In the genomic region with DNA sequence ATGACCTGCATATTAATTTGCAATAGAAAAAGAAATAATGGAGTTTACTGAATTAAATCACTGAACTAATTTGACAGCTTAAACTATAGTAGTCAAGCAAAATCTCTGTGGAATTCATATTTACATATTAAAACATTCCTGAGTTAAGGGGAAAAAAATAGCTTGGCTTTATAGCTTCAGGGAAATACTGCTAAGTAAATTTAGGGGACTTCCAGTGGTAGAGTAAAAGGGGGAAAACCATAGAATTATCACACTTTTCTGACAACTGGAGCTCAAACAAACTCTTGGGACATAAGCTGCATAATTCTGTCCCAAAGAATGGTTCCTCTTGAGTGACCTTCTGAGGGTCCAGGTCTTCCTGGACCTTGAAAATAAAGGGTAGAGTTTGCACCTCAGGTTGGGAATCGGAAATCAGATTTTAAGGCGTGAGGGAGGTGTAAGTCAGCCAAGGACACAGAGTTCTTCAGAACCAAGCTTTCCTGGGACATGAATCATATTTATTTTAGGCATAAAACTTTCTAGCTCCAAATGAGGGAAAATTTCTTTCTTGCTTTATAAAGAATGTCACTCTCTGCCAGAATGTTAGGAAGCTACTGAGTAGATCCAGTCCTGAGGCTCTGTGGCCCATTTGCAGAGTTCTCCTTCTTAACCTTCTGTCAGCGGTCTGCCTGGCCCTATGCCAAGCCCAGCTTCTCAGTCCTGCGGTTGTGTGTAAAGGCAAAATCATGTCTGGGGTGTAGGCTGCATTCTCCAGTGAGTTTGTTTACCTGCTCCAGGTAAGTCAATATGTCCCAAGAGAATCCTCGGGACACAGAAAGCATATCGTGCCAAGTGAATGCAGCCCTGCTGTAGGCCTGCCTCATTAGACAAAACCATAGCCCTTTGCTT, we compare ENCODE assay signal across 10 cellular contexts. TPM values are rescaled to one million over a fixed set of nuclear protein-coding genes. Genes with fewer than 3 reads are reported as not detected.
DNase-seq lines count a peak whose midpoint lies in the region; ATAC-seq and TF ChIP-seq lines count a peak whose summit lies in the region.
"Had no signal": no experiment of that assay in that cellular context is flagged by ENCODE, and none has a peak within 500 bp of the region (broad histone marks: within the 10 kb centered on the region; RNA-seq: fewer than 3 reads in every experiment).

No MANE protein-coding gene starts in this region.

- no peak overlapping the region for H3K4me3 Mint-ChIP-seq in endodermal cell
- H3K4me3 Mint-ChIP-seq: T-helper 1 cell treated with Interleukin-12 subunit alpha and Interleukin-12 subunit beta and Interleukin-4 antibody, amounts not matched to agents 30 μg/mL and 1 μg/mL, for 36 hours had no signal

- H3K9ac ChIP-seq in endodermal cell (ENCODE audit: extremely low read depth, low read length, poor library complexity, severe bottlenecking) = no peak overlapping the region
- H3K9ac ChIP-seq: BLaER1 treated with 17β-estradiol and CSF1 and Interleukin-3, amounts not matched to agents 10 nM and 100 nM had no signal

- H3K27me3 ChIP-seq in endodermal cell (ENCODE audit: control insufficient read depth, insufficient read depth, low read length, poor library complexity, severe bottlenecking) = no peaks in the 10 kb centered on the region
- H3K27me3 ChIP-seq in A673 (replicated peaks; ENCODE audit: insufficient read depth, low read depth, low read length, poor library complexity) = no peaks in the 10 kb centered on the region
- H3K27me3 ChIP-seq: BLaER1 treated with 17β-estradiol and CSF1 and Interleukin-3, amounts not matched to agents 10 nM and 100 nM had no signal

- H3K27ac ChIP-seq in endodermal cell (ENCODE audit: low read depth, low read length) (no peak overlapping the region), A673 (ENCODE audit: low read depth, low read length, poor library complexity, severe bottlenecking) (no peak overlapping the region)
- H3K27ac ChIP-seq: BLaER1 treated with 17β-estradiol and CSF1 and Interleukin-3, amounts not matched to agents 10 nM and 100 nM had no signal

- peak; percentile 61 for DNase-seq in AG10803 (ENCODE audit: low read depth)
- peak; percentile 89 for DNase-seq in NCI-H187 treated with DMSO at 0.1 percent for 48 hours (lab: John Stamatoyannopoulos, UW)
- peak; percentile 53 to 55 for DNase-seq in cardiac fibroblast (ENCODE audit: low read depth in 2 of 2)
- peak; percentile 62 to 70 (median 65) for DNase-seq in mucosa of descending colon
- DNase-seq in stimulated activated CD4-positive, alpha-beta T cell treated with anti-CD3 and anti-CD28 coated beads, Interleukin-4, amount 100 ng/mL, for 4 hours = no peak
- DNase-seq in endodermal cell = no peak
- no peak for DNase-seq in A673 (ENCODE audit: low spot score)

- H3K4me3 ChIP-seq in AG10803 (ENCODE audit: low read length) (no peak overlapping the region), cardiac fibroblast (replicated peaks in 1 of 2; ENCODE audit: low read depth in 2 of 2, low read length in 2 of 2) (no peak overlapping the region), mucosa of descending colon (no peak overlapping the region), endodermal cell (ENCODE audit: low read length) (no peak overlapping the region), A673 (ENCODE audit: low read depth, low read length, poor library complexity, severe bottlenecking) (no peak overlapping the region)
- H3K4me3 ChIP-seq: BLaER1 treated with 17β-estradiol and CSF1 and Interleukin-3, amounts not matched to agents 10 nM and 100 nM had no signal

- WGBS in endodermal cell (ENCODE audit: insufficient coverage in 1 of 2, insufficient read length in 1 of 2), 2 experiments = 89 to 94% methylated on average over 6 of the region's 6 CpGs

- H3K27me3 Mint-ChIP-seq in endodermal cell (ENCODE audit: insufficient read depth) = no peaks in the 10 kb centered on the region

- TF ChIP-seq CTCF in AG10803 (conservative IDR thresholded peaks at IDR 0.05; ENCODE audit: low read length) (no peak), cardiac fibroblast (IDR thresholded peaks at IDR 0.05; ENCODE audit: low read depth, low read length) (no peak), mucosa of descending colon (IDR thresholded peaks at IDR 0.05) (no peak), endodermal cell (conservative IDR thresholded peaks at IDR 0.05) (no peak), A673 (conservative IDR thresholded peaks at IDR 0.05; ENCODE audit: low read depth, low read length) (no peak)

- H3K9me3 Mint-ChIP-seq in endodermal cell = no peaks in the 10 kb centered on the region
- H3K9me3 Mint-ChIP-seq: T-helper 1 cell treated with Interleukin-12 subunit alpha and Interleukin-12 subunit beta and Interleukin-4 antibody, amounts not matched to agents 30 μg/mL and 1 μg/mL, for 36 hours had no signal

- intact Hi-C loops in mucosa of descending colon (cut with DNase I, micrococcal nuclease) = no loop called here
- intact Hi-C loops in A673 (cut with micrococcal nuclease; ENCODE audit: unreplicated experiment) = no loop called here

- H3K9me3 ChIP-seq in mucosa of descending colon (no peaks in the 10 kb centered on the region), endodermal cell (ENCODE audit: control insufficient read depth, low read length) (no peaks in the 10 kb centered on the region), A673 (ENCODE audit: low read depth, low read length, poor library complexity, severe bottlenecking) (no peaks in the 10 kb centered on the region)
- H3K9me3 ChIP-seq: BLaER1 treated with 17β-estradiol and CSF1 and Interleukin-3, amounts not matched to agents 10 nM and 100 nM had no signal

- no peaks in the 10 kb centered on the region for H3K36me3 ChIP-seq in mucosa of descending colon (ENCODE audit: low read depth)
- H3K36me3 ChIP-seq in endodermal cell (ENCODE audit: control insufficient read depth, insufficient read depth, low read length) = no peaks in the 10 kb centered on the region
- H3K36me3 ChIP-seq in A673 (ENCODE audit: insufficient read depth, low read length, poor library complexity, severe bottlenecking) = no peaks in the 10 kb centered on the region
- H3K36me3 ChIP-seq: BLaER1 treated with 17β-estradiol and CSF1 and Interleukin-3, amounts not matched to agents 10 nM and 100 nM had no signal

- H3K4me1 Mint-ChIP-seq in endodermal cell = peaks cover 21% of the 10 kb centered on the region

- CTCF ChIA-PET in A673 (lab: Charles Lee) = no interaction called here

- BruUV-seq in A673 (replicated peaks; lab: Mats Ljungman, UMichigan) = no TSS peak

- ATAC-seq in mucosa of descending colon = peak; percentile 86
- no peak for ATAC-seq in HG03108 (IDR thresholded peaks at IDR 0.05; ENCODE audit: unreplicated experiment)

- POLR2A ChIA-PET in A673 (lab: Charles Lee; ENCODE audit: low non-redundant PET) = no interaction called here

- H3K4me1 ChIP-seq in mucosa of descending colon (ENCODE audit: low read depth) = peaks cover 2% of the 10 kb centered on the region
- peaks cover 2% of the 10 kb centered on the region for H3K4me1 ChIP-seq in endodermal cell (ENCODE audit: control insufficient read depth, insufficient read depth, low read length)
- no peaks in the 10 kb centered on the region for H3K4me1 ChIP-seq in A673 (ENCODE audit: insufficient read depth, low read length, poor library complexity, severe bottlenecking)

- H3K36me3 Mint-ChIP-seq in endodermal cell (ENCODE audit: low read depth) = no peaks in the 10 kb centered on the region

- H3K27ac Mint-ChIP-seq in endodermal cell = no peak overlapping the region
- H3K27ac Mint-ChIP-seq: T-helper 1 cell treated with Interleukin-12 subunit alpha and Interleukin-12 subunit beta and Interleukin-4 antibody, amounts not matched to agents 30 μg/mL and 1 μg/mL, for 36 hours had no signal

RNA-seq across cellular contexts. Expression of a gene that starts 28.9 kb away (rescaled TPM):
- total RNA-seq in mucosa of descending colon (100 to 1,000 TPM; 175 to 323 (median 190) TPM), endodermal cell (100 to 1,000 TPM; 283 to 302 TPM), A673 (2021) (133 and 134 TPM in 2 replicates)
- 351 TPM for polyA plus RNA-seq in endodermal cell (2013, experiment 1 of 2)
- 330 TPM for polyA plus RNA-seq in endodermal cell (2013, experiment 2 of 2)

RNA-seq across cellular contexts. Expression of a gene that starts 52.4 kb away (rescaled TPM):
- total RNA-seq in mucosa of descending colon (10 to 100 TPM; 36.1 to 86.5 (median 64.8) TPM), endodermal cell (10 to 100 TPM; 39.7 to 41.5 TPM), A673 (2021) (9.2 and 12.9 TPM in 2 replicates)
- 86.4 TPM for polyA plus RNA-seq in endodermal cell (2013, experiment 1 of 2)
- 80.4 TPM for polyA plus RNA-seq in endodermal cell (2013, experiment 2 of 2)

Comparison
In these comparisons a context has a peak if more than half of its experiments do, and no peak if none do; other contexts are left out.
1. DNase-seq: peak in AG10803 (single experiment), NCI-H187 treated with DMSO at 0.1 percent for 48 hours (single experiment), cardiac fibroblast (2 of 2) and mucosa of descending colon (3 of 3); none in stimulated activated CD4-positive, alpha-beta T cell treated with anti-CD3 and anti-CD28 coated beads, Interleukin-4, amount 100 ng/mL, for 4 hours (0 of 2), endodermal cell (single experiment) and A673 (single experiment).